ENCODE assay signal across 8 cellular contexts in the genomic region with DNA sequence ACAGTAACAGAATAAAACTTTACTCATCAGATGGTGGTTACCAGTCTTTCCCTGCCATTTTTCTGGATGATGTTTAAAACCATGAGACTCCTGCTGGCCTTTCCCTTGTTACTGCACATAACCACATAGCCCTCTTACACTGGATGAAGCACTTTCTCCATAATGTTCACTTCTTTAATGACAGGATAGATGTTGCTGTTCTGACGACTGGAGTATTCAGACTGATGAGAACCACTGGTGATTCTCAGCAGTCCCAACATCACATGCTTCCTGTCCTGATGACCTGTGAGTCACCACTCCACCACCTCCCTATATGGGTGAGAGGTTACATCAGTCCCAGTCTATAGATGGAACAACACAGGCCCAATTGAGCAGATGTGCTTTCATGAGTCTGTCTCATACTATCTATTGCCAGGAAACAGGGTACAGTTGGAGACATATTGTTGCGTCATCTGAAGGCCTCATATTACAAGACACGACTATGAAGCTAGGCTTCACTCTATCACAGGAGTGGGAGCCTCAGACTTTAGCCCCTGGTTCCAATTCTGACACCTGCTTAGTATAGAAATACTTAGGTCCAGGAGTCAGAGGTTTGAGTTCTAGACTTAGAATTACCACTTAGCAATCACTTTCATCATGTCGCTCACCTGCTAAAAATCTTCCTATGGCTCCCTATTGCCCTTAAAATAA.
DNase-seq lines count a peak whose midpoint lies in the region; ATAC-seq and TF ChIP-seq lines count a peak whose summit lies in the region.

No MANE protein-coding gene starts in this region.

- peaks cover 21% of the 10 kb centered on the region for H3K4me1 Mint-ChIP-seq in activated T-cell treated with anti-CD3 and anti-CD28 coated beads, Interleukin-2, amount 50 U/mL, for 24 hours (ENCODE audit: low read depth)

- ATAC-seq in activated naive CD4-positive, alpha-beta T cell treated with anti-CD3 and anti-CD28 coated beads, Interleukin-2, amount 50 U/mL, for 72 hours = peak; percentile 99

- peak overlapping the region; percentile 88 for H3K27ac Mint-ChIP-seq in activated T-cell treated with anti-CD3 and anti-CD28 coated beads, Interleukin-2, amount 50 U/mL, for 24 hours
- H3K27ac Mint-ChIP-seq in activated naive CD4-positive, alpha-beta T cell treated with anti-CD3 and anti-CD28 coated beads, Interleukin-2, amount 50 U/mL, for 72 hours = peak overlapping the region; percentile 75 to 90

- no peaks in the 10 kb centered on the region for H3K36me3 Mint-ChIP-seq in activated T-cell treated with anti-CD3 and anti-CD28 coated beads, Interleukin-2, amount 50 U/mL, for 24 hours (ENCODE audit: low read depth)
- H3K36me3 Mint-ChIP-seq in activated naive CD4-positive, alpha-beta T cell treated with anti-CD3 and anti-CD28 coated beads, Interleukin-2, amount 50 U/mL, for 72 hours = peaks cover 0 to 23% of the 10 kb centered on the region in 2 donors

- no peaks in the 10 kb centered on the region for H3K9me3 Mint-ChIP-seq in activated T-cell treated with anti-CD3 and anti-CD28 coated beads, Interleukin-2, amount 50 U/mL, for 24 hours
- H3K9me3 Mint-ChIP-seq in activated naive CD4-positive, alpha-beta T cell treated with anti-CD3 and anti-CD28 coated beads, Interleukin-2, amount 50 U/mL, for 72 hours = peaks cover 0 to 9% of the 10 kb centered on the region in 2 donors

- TF ChIP-seq CTCF in HFF-Myc (IDR thresholded peaks at IDR 0.05; ENCODE audit: low read depth, low read length, missing control alignments) = peak; percentile 17

- H3K27me3 Mint-ChIP-seq in activated T-cell treated with anti-CD3 and anti-CD28 coated beads, Interleukin-2, amount 50 U/mL, for 24 hours = no peaks in the 10 kb centered on the region

- no peak overlapping the region for H3K4me3 ChIP-seq in HFF-Myc (replicated peaks; ENCODE audit: low read depth, low read length)

- no peak overlapping the region for H3K4me3 Mint-ChIP-seq in activated T-cell treated with anti-CD3 and anti-CD28 coated beads, Interleukin-2, amount 50 U/mL, for 24 hours

- no peak for DNase-seq in activated T-cell treated with anti-CD3 and anti-CD28 coated beads, Interleukin-2, amount 50 U/mL, for 24 hours
- no peak for DNase-seq in activated T-cell treated with anti-CD3 and anti-CD28 coated beads for 4 hours
- DNase-seq in HFF-Myc (ENCODE audit: extremely low read depth, low read depth) = peak; percentile 89
- DNase-seq in MV-4-11 (lab: John Stamatoyannopoulos, UW) = peak; percentile 99
- peak; percentile 56 to 60 for DNase-seq in activated naive CD4-positive, alpha-beta T cell treated with anti-CD3 and anti-CD28 coated beads, Interleukin-2, amount 50 U/mL, for 72 hours (ENCODE audit: low spot score in 2 of 2)
- DNase-seq in hepatic stellate cell (ENCODE audit: low spot score) = peak; percentile 87
- peak; percentile 95 for DNase-seq in stromal cell of bone marrow (ENCODE audit: low read depth)
- no peak for DNase-seq in OCI-M2 (lab: John Stamatoyannopoulos, UW; ENCODE audit: unreplicated experiment)

Comparison
In these comparisons a context has a peak if more than half of its experiments do, and no peak if none do; other contexts are left out.
1. DNase-seq: peak in HFF-Myc (single experiment), MV-4-11 (single experiment), activated naive CD4-positive, alpha-beta T cell treated with anti-CD3 and anti-CD28 coated beads, Interleukin-2, amount 50 U/mL, for 72 hours (2 of 2), hepatic stellate cell (single experiment) and stromal cell of bone marrow (single experiment); none in activated T-cell treated with anti-CD3 and anti-CD28 coated beads, Interleukin-2, amount 50 U/mL, for 24 hours (single experiment), activated T-cell treated with anti-CD3 and anti-CD28 coated beads for 4 hours (single experiment) and OCI-M2 (single experiment).